In genomic region chr6:2738373-2738979, GRCh38 we compare ENCODE assay signal across 8 cellular contexts. TPM values are rescaled to one million over a fixed set of nuclear protein-coding genes. Genes with fewer than 3 reads are reported as not detected.
DNase-seq lines count a peak whose midpoint lies in the region; ATAC-seq, FAIRE-seq and TF ChIP-seq lines count a peak whose summit lies in the region.

No MANE protein-coding gene starts in this region.

- ATAC-seq in GM12878 (peak; percentile 82), GM21737 (IDR thresholded peaks at IDR 0.05; ENCODE audit: unreplicated experiment) (no peak)

- no peak for TF ChIP-seq POLR2A in GM12878 (IDR thresholded peaks at IDR 0.05; ENCODE audit: low read depth, low read length)

- no peaks in the 10 kb centered on the region for H3K9me3 ChIP-seq in GM12878 (replicated peaks; ENCODE audit: control insufficient read depth, insufficient read depth, low read length)

- no peaks in the 10 kb centered on the region for H3K36me3 ChIP-seq in GM12878 (ENCODE audit: control insufficient read depth in 2 of 2, insufficient read depth in 2 of 2, low read length in 1 of 2)

- H3K9ac ChIP-seq in GM12878 (ENCODE audit: control insufficient read depth, insufficient read depth, low read length), result no peak overlapping the region

- intact Hi-C loops in GM12878 (cut with micrococcal nuclease; ENCODE audit: unreplicated experiment), result loop anchor here (1.0 kb wide), 2 partner anchors 12 to 251 kb away; partner anchors contain the start of gene MYLK4

- in situ Hi-C loops in GM12878 (cut with MboI), result no loop called here

- CTCF ChIA-PET in GM12878 (lab: Yijun Ruan, JAX), result interaction anchor here (0.8 to 5.4 kb wide), 22 partner anchors 12 to 1288 kb away, joined by 3 to 85 read pairs (median 5); partner anchors contain the start of genes MYLK4 and SERPINB1

- WGBS in GM12878 (ENCODE audit: insufficient coverage, insufficient replicate concordance, low lambda C conversion rate, missing lambda C conversion rate), result 14% methylated on average over 5 of the region's 5 CpGs

- TF ChIP-seq EP300 in GM12878 (IDR thresholded peaks at IDR 0.05; ENCODE audit: borderline replicate concordance in 1 of 2, control insufficient read depth in 1 of 2, low read depth in 2 of 2, low read length in 2 of 2), result no peak

- DNase-seq in NCI-H510A treated with DMSO at 0.1 percent for 48 hours (lab: John Stamatoyannopoulos, UW), result peak; percentile 2
- DNase-seq in NCI-H510A (lab: John Stamatoyannopoulos, UW), result no peak
- no peak for DNase-seq in LNCaP clone FGC (ENCODE audit: low read depth)
- DNase-seq in SKM-1 treated with dmso at 0.1 percent for 144 hours (lab: John Stamatoyannopoulos, UW; ENCODE audit: unreplicated experiment), result peak; percentile 17
- no peak for DNase-seq in GM12878 (ENCODE audit: low read depth, low spot score)
- DNase-seq in stimulated activated CD4-positive, alpha-beta T cell treated with anti-CD3 and anti-CD28 coated beads, Interleukin-4, amount 100 ng/mL, for 48 hours (ENCODE audit: low read depth in 2 of 2), result peak; percentile 27 to 37

- SMC1A ChIA-PET in GM12878 (lab: Charles Lee; ENCODE audit: uncharacterized antibody, unreplicated experiment), result interaction anchor here (0.7 to 3.2 kb wide), 14 partner anchors 10 to 251 kb away, joined by 3 to 30 read pairs (median 4); partner anchors contain the start of gene MYLK4

- H3K79me2 ChIP-seq in GM12878 (ENCODE audit: control insufficient read depth, insufficient read depth, low read length), result no peaks in the 10 kb centered on the region

- no peak overlapping the region for H3K4me2 ChIP-seq in GM12878 (ENCODE audit: control insufficient read depth, insufficient read depth)

- H3K4me3 ChIP-seq in LNCaP clone FGC (ENCODE audit: low read depth, low read length) (no peak overlapping the region), GM12878 (no peak overlapping the region)

- POLR2A ChIA-PET in GM12878 (lab: Charles Lee), result no interaction called here

- TF ChIP-seq RAD21 in GM12878 (IDR thresholded peaks at IDR 0.05; ENCODE audit: insufficient read depth, low read depth, low read length), result peak; percentile 93

- no peak overlapping the region for H3K27ac ChIP-seq in GM12878 (ENCODE audit: control insufficient read depth, insufficient read depth)

- peaks cover 1 to 6% of the 10 kb centered on the region in 2 experiments; a peak in 2 of 4 replicates for H3K27me3 ChIP-seq in GM12878 (replicated peaks in 1 of 2; ENCODE audit: control insufficient read depth in 2 of 2, insufficient read depth in 2 of 2, low read length in 1 of 2)

- FAIRE-seq in GM12878 (lab: Jason Lieb, UNC) (peak; percentile 86), islet of Langerhans (lab: Jason Lieb, UNC) (peak; percentile 43)

- no TSS peak for BruUV-seq in GM12878 (replicated peaks; lab: Mats Ljungman, UMichigan)

- H4K20me1 ChIP-seq in GM12878 (ENCODE audit: control insufficient read depth, insufficient read depth), result no peaks in the 10 kb centered on the region

- RAD21 ChIA-PET in GM12878 (lab: Charles Lee; ENCODE audit: unreplicated experiment), result interaction anchor here (1.0 to 1.6 kb wide), 5 partner anchors 12 to 175 kb away, joined by 3 to 14 read pairs (median 4); partner anchors contain the start of gene MYLK4

- TF ChIP-seq CTCF in LNCaP clone FGC (IDR thresholded peaks at IDR 0.05; ENCODE audit: control insufficient read depth, extremely low read depth, insufficient read depth) (peak; percentile 91), GM12878 (IDR thresholded peaks at IDR 0.05 in 2 of 3, conservative IDR thresholded peaks at IDR 0.05 in 1 of 3; ENCODE audit: control insufficient read depth in 2 of 3, extremely low read depth in 1 of 3, insufficient read depth in 1 of 3, low read depth in 3 of 3, low read length in 3 of 3) (peak; percentile 68 to 82 (median 71))

- no peak overlapping the region for H2AFZ ChIP-seq in GM12878 (ENCODE audit: control insufficient read depth, low read depth, low read length)

- 0 out of 2 replicates have a peak, but pooled peaks cover 2% of the 10 kb centered on the region for H3K4me1 ChIP-seq in GM12878 (ENCODE audit: control insufficient read depth, insufficient read depth, low read length)

TF ChIP-seq in GM12878, 131 proteins besides CTCF, POLR2A, EP300 and RAD21:
- TF ChIP-seq PKNOX1 (IDR thresholded peaks at IDR 0.05) (no peak), RUNX3 (IDR thresholded peaks at IDR 0.05; ENCODE audit: low read length) (peak; percentile 64), SMC3 (IDR thresholded peaks at IDR 0.05; ENCODE audit: borderline replicate concordance, low read length) (peak; percentile 54; the same call in 1 of the 2 replicates), PAX8 (IDR thresholded peaks at IDR 0.05) (no peak)

RNA-seq across cellular contexts. Expression of gene MYLK4, which starts 12.2 kb away (rescaled TPM):
- total RNA-seq in GM12878 (2013; cell fraction: nucleolus; rRNA removed), result 0.07 and 0.08 TPM in 2 replicates
- total RNA-seq in GM12878 (2014; rRNA removed) (under 0.01 TPM in 2 replicates), GM12878 (2014; rRNA removed; fragmentation: Illumina TruSeq; extraction: Trizol) (0.04 and 0.09 TPM in 2 replicates), GM12878 (2021) (0.05 TPM in 2 replicates)
- polyA plus RNA-seq in GM12878 (2011; ENCODE audit: low read depth), result not detected
- polyA plus RNA-seq in GM12878 (2011; rRNA removed) (0.05 and 0.06 TPM in 2 replicates), GM12878 (2014; fragmentation: Illumina TruSeq; extraction: Trizol) (0.06 and 0.11 TPM in 2 replicates), GM12878 (2014; fragmentation: Nextera tagmentation; extraction: Ambion mirVana) (under 1 TPM; under 0.01 to 0.05 TPM), GM12878 (2014; rRNA removed) (0.03 and 0.09 TPM in 2 replicates), GM12878 (2016; fragmentation: Nextera tagmentation; extraction: Ambion mirVana) (under 1 TPM in 1 of 2 experiments, not detected in 1; 0.09 TPM)
- polyA plus RNA-seq in GM12878 (2011; cell fraction: cytosol; rRNA removed), result 0.03 and 0.04 TPM in 2 replicates
- 0.15 TPM in 2 replicates for polyA plus RNA-seq in GM12878 (2011; cell fraction: nucleus; rRNA removed)
- polyA plus RNA-seq in GM12878 (2012), result 0.07 TPM in 2 replicates
- polyA minus RNA-seq in GM12878 (2011; rRNA and poly(A)+ RNA removed), result 0.05 TPM in 1 of 2 replicates, not detected in the other
- polyA minus RNA-seq in GM12878 (2011; cell fraction: cytosol; rRNA and poly(A)+ RNA removed), result not detected in 2 replicates
- polyA minus RNA-seq in GM12878 (2011; cell fraction: nucleus; rRNA and poly(A)+ RNA removed), result 0.10 TPM in 1 of 2 replicates, not detected in the other

RNA-seq across cellular contexts. Expression of gene WRNIP1, which starts 26.7 kb away (rescaled TPM):
- 21.8 and 24.7 TPM in 2 replicates for total RNA-seq in GM12878 (2013; cell fraction: nucleolus; rRNA removed)
- total RNA-seq in GM12878 (2014; rRNA removed) (26.2 and 29.6 TPM in 2 replicates), GM12878 (2014; rRNA removed; fragmentation: Illumina TruSeq; extraction: Trizol) (23.1 and 23.5 TPM in 2 replicates), GM12878 (2021) (24.9 and 25.1 TPM in 2 replicates)
- 8.4 TPM for polyA plus RNA-seq in GM12878 (2011; ENCODE audit: low read depth)
- polyA plus RNA-seq in GM12878 (2011; rRNA removed) (25.0 and 30.5 TPM in 2 replicates), GM12878 (2014; fragmentation: Illumina TruSeq; extraction: Trizol) (17.8 and 30.2 TPM in 2 replicates), GM12878 (2014; fragmentation: Nextera tagmentation; extraction: Ambion mirVana) (10 to 100 TPM in 1 of 2 experiments, 1 to 10 TPM in 1; 9.3 to 13.6 TPM), GM12878 (2014; rRNA removed) (28.2 and 29.8 TPM in 2 replicates), GM12878 (2016; fragmentation: Nextera tagmentation; extraction: Ambion mirVana) (10 to 100 TPM; 13.1 to 14.2 TPM)
- 39.8 and 46.6 TPM in 2 replicates for polyA plus RNA-seq in GM12878 (2011; cell fraction: cytosol; rRNA removed)
- polyA plus RNA-seq in GM12878 (2011; cell fraction: nucleus; rRNA removed), result 40.1 and 56.2 TPM in 2 replicates
- 19.7 TPM in 2 replicates for polyA plus RNA-seq in GM12878 (2012)
- polyA minus RNA-seq in GM12878 (2011; rRNA and poly(A)+ RNA removed), result 21.8 and 30.3 TPM in 2 replicates
- 7.9 and 9.1 TPM in 2 replicates for polyA minus RNA-seq in GM12878 (2011; cell fraction: cytosol; rRNA and poly(A)+ RNA removed)
- 17.0 and 27.7 TPM in 2 replicates for polyA minus RNA-seq in GM12878 (2011; cell fraction: nucleus; rRNA and poly(A)+ RNA removed)

Comparison
In these comparisons a context has a peak if more than half of its experiments do, and no peak if none do; other contexts are left out.
1. DNase-seq: peak in NCI-H510A treated with DMSO at 0.1 percent for 48 hours (single experiment), SKM-1 treated with dmso at 0.1 percent for 144 hours (single experiment) and stimulated activated CD4-positive, alpha-beta T cell treated with anti-CD3 and anti-CD28 coated beads, Interleukin-4, amount 100 ng/mL, for 48 hours (2 of 2); none in NCI-H510A (single experiment), LNCaP clone FGC (single experiment) and GM12878 (single experiment).